Comparison of ENCODE assay signal across 35 cellular contexts in the genomic region with DNA sequence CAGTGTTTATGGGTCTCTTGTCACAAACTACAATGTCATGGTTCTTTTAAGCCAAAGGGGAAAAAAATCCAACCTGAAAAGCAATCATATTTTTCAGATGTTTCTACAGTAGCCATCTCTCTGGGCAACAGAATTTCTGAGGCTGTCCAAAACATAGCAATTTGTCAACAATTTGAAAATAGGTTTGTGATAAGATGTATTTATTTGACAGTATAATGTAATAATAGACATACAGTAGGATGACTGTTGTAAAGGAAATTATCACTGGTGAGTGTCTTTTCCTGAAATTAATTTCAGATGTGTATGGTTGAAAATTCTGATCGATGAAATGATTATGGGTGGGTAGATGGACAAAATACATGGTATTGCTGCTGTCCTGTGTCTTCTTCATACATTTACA.
"Had no signal": no experiment of that assay in that cellular context is flagged by ENCODE, and none has a peak within 500 bp of the region (broad histone marks: within the 10 kb centered on the region; RNA-seq: fewer than 3 reads in every experiment).

No MANE protein-coding gene starts in this region.

- DNase-seq: Karpas-422, Kasumi-1, MG63, MM.1S, MV-4-11, NCI-H1048, NCI-H1092, NCI-H1092 treated with DMSO at 0.1 percent for 48 hours, NCI-H1105, NCI-H1105 treated with DMSO at 0.1 percent for 48 hours, NCI-H1417, NCI-H1417 treated with DMSO at 0.1 percent for 48 hours, NCI-H1436, NCI-H1436 treated with DMSO at 0.1 percent for 48 hours, NCI-H146, NCI-H1694, NCI-H1694 treated with DMSO at 0.1 percent for 48 hours, NCI-H187, NCI-H187 treated with DMSO at 0.1 percent for 48 hours, NCI-H1930, NCI-H2029, NCI-H2029 treated with DMSO at 0.1 percent for 48 hours, NCI-H2081, NCI-H2081 treated with DMSO at 0.1 percent for 48 hours, NCI-H2107, NCI-H2171, NCI-H2171 treated with DMSO at 0.1 percent for 48 hours, NCI-H2227 treated with DMSO at 0.1 percent for 48 hours, NCI-H226, NCI-H345, NCI-H446, NCI-H446 treated with DMSO at 0.1 percent for 48 hours, NCI-H510A, NCI-H510A treated with DMSO at 0.1 percent for 48 hours, NCI-H524 had no signal

- H3K36me3 ChIP-seq: MG63 had no signal

- H3K9me3 ChIP-seq: MG63 had no signal

- H3K4me3 ChIP-seq: MG63 had no signal

- H3K27me3 ChIP-seq: MG63 had no signal
